Comparison of ENCODE assay signal across 11 cellular contexts in genomic region chr2:23487735-23488492, GRCh38.
DNase-seq lines count a peak whose midpoint lies in the region; ATAC-seq and TF ChIP-seq lines count a peak whose summit lies in the region.
"Had no signal": no experiment of that assay in that cellular context is flagged by ENCODE, and none has a peak within 500 bp of the region (broad histone marks: within the 10 kb centered on the region; RNA-seq: fewer than 3 reads in every experiment).

No MANE protein-coding gene starts in this region.

- in situ Hi-C loops in astrocyte of the cerebellum (cut with HindIII; ENCODE audit: low sequenced_read_pairs) = no loop called here

- peak; percentile 63 for DNase-seq in activated CD8-positive, alpha-beta memory T cell treated with anti-CD3 and anti-CD28 coated beads, Interleukin-2, amount 50 U/mL, for 48 hours
- DNase-seq in activated CD8-positive, alpha-beta memory T cell treated with anti-CD3 and anti-CD28 coated beads for 24 hours = no peak
- DNase-seq in Jurkat, Clone E6-1 (ENCODE audit: low read depth, low spot score) = peak; percentile 7
- DNase-seq in astrocyte of the cerebellum (ENCODE audit: low read depth) (peak; percentile 67), DMS79 (lab: John Stamatoyannopoulos, UW) (no peak)
- DNase-seq in stimulated activated naive CD8-positive, alpha-beta T cell treated with anti-CD3 and anti-CD28 coated beads, Interleukin-15, amount 100 ng/mL, for 72 hours = peak; percentile 21 to 60
- DNase-seq: effector memory CD8-positive, alpha-beta T cell; upper lobe of left lung had no signal

- peak overlapping the region; percentile 46 to 63 for H3K4me3 Mint-ChIP-seq in stimulated activated naive CD8-positive, alpha-beta T cell treated with anti-CD3 and anti-CD28 coated beads, Interleukin-15, amount 100 ng/mL, for 72 hours
- H3K4me3 Mint-ChIP-seq: B cell; effector memory CD8-positive, alpha-beta T cell had no signal

- no peaks in the 10 kb centered on the region for H3K9me3 Mint-ChIP-seq in stimulated activated naive CD8-positive, alpha-beta T cell treated with anti-CD3 and anti-CD28 coated beads, Interleukin-15, amount 100 ng/mL, for 72 hours
- H3K9me3 Mint-ChIP-seq: effector memory CD8-positive, alpha-beta T cell had no signal

- H3K4me3 ChIP-seq in Jurkat, Clone E6-1 (ENCODE audit: low read length) = no peak overlapping the region
- H3K4me3 ChIP-seq in astrocyte of the cerebellum (ENCODE audit: low read depth, low read length) = no peak overlapping the region
- H3K4me3 ChIP-seq: upper lobe of left lung had no signal

- H3K27ac Mint-ChIP-seq in stimulated activated naive CD8-positive, alpha-beta T cell treated with anti-CD3 and anti-CD28 coated beads, Interleukin-15, amount 100 ng/mL, for 72 hours = peak overlapping the region; percentile 12 to 49
- H3K27ac Mint-ChIP-seq: B cell; effector memory CD8-positive, alpha-beta T cell had no signal

- peak; percentile 58 for ATAC-seq in stimulated activated naive CD8-positive, alpha-beta T cell treated with anti-CD3 and anti-CD28 coated beads, Interleukin-15, amount 100 ng/mL, for 72 hours
- no peak for ATAC-seq in HG03139 (IDR thresholded peaks at IDR 0.05; ENCODE audit: unreplicated experiment)
- no peak for ATAC-seq in activated CD4-positive, CD25-positive, alpha-beta regulatory T cell treated with anti-CD3 and anti-CD28 coated beads, Interleukin-2, amount 50 U/mL, for 24 hours
- ATAC-seq: effector memory CD8-positive, alpha-beta T cell had no signal

- H3K27me3 Mint-ChIP-seq in stimulated activated naive CD8-positive, alpha-beta T cell treated with anti-CD3 and anti-CD28 coated beads, Interleukin-15, amount 100 ng/mL, for 72 hours = peaks cover 49% of the 10 kb centered on the region
- H3K27me3 Mint-ChIP-seq: B cell had no signal

- TF ChIP-seq CTCF in astrocyte of the cerebellum (IDR thresholded peaks at IDR 0.05; ENCODE audit: low read depth, low read length, missing control alignments) = no peak

- H3K4me1 Mint-ChIP-seq in stimulated activated naive CD8-positive, alpha-beta T cell treated with anti-CD3 and anti-CD28 coated beads, Interleukin-15, amount 100 ng/mL, for 72 hours = peaks cover 54% of the 10 kb centered on the region
- H3K4me1 Mint-ChIP-seq: B cell had no signal

Comparison
In these comparisons a context has a peak if more than half of its experiments do, and no peak if none do; other contexts are left out.
1. DNase-seq: peak in activated CD8-positive, alpha-beta memory T cell treated with anti-CD3 and anti-CD28 coated beads, Interleukin-2, amount 50 U/mL, for 48 hours (single experiment), Jurkat, Clone E6-1 (single experiment), astrocyte of the cerebellum (single experiment) and stimulated activated naive CD8-positive, alpha-beta T cell treated with anti-CD3 and anti-CD28 coated beads, Interleukin-15, amount 100 ng/mL, for 72 hours (2 of 2); none in activated CD8-positive, alpha-beta memory T cell treated with anti-CD3 and anti-CD28 coated beads for 24 hours (single experiment) and DMS79 (single experiment).